In genomic region chr10:4054651-4055435, GRCh38 we compare ENCODE assay signal across 25 cellular contexts.
DNase-seq lines count a peak whose midpoint lies in the region; ATAC-seq, FAIRE-seq and TF ChIP-seq lines count a peak whose summit lies in the region.
"Had no signal": no experiment of that assay in that cellular context is flagged by ENCODE, and none has a peak within 500 bp of the region (broad histone marks: within the 10 kb centered on the region; RNA-seq: fewer than 3 reads in every experiment).

No MANE protein-coding gene starts in this region.

- H3K9me3 ChIP-seq in mammary epithelial cell (replicated peaks; ENCODE audit: insufficient read depth, low read length) (no peaks in the 10 kb centered on the region), H1 (ENCODE audit: insufficient read depth in 2 of 2, low read depth in 1 of 2, low read length in 1 of 2) (no peaks in the 10 kb centered on the region), osteoblast (ENCODE audit: low read depth, low read length) (no peaks in the 10 kb centered on the region), hepatocyte (ENCODE audit: low read depth) (no peaks in the 10 kb centered on the region), stomach (no peaks in the 10 kb centered on the region)
- H3K9me3 ChIP-seq: SJSA1 had no signal

- in situ Hi-C loops in mammary epithelial cell (cut with MboI; ENCODE audit: low sequenced_read_pairs in 2 of 2): no loop called here

- no peak for ATAC-seq in HG03135 (IDR thresholded peaks at IDR 0.05; ENCODE audit: unreplicated experiment)

- no peak overlapping the region for H3K4me3 Mint-ChIP-seq in MCF 10A (ENCODE audit: unreplicated experiment)
- H3K4me3 Mint-ChIP-seq: CD4-positive, CD25-positive, alpha-beta regulatory T cell had no signal

- intact Hi-C loops in mammary epithelial cell (cut with micrococcal nuclease): no loop called here
- intact Hi-C loops in MCF 10A (cut with micrococcal nuclease): no loop called here
- intact Hi-C loops in stomach (cut with DNase I; ENCODE audit: low total_unique reads): no loop called here

- no peak overlapping the region for H3K23ac ChIP-seq in H1 (ENCODE audit: insufficient read length)

- no peak overlapping the region for H2AK5ac ChIP-seq in H1 (ENCODE audit: low read depth, low read length)

- peak overlapping the region; percentile 21 for H3K4ac ChIP-seq in H1 (replicated peaks; ENCODE audit: insufficient read length, low read depth, low read length)

- H4K20me1 ChIP-seq in mammary epithelial cell (ENCODE audit: insufficient read depth, low read length) (no peaks in the 10 kb centered on the region), H1 (replicated peaks in 1 of 2; ENCODE audit: control insufficient read depth in 1 of 2, insufficient read depth in 2 of 2, low read length in 2 of 2) (no peaks in the 10 kb centered on the region), osteoblast (ENCODE audit: insufficient read depth, low read length) (no peaks in the 10 kb centered on the region), hepatocyte (ENCODE audit: insufficient read depth, poor library complexity, severe bottlenecking) (no peaks in the 10 kb centered on the region)

- H3K23me2 ChIP-seq in H1 (ENCODE audit: low read depth, low read length): no peaks in the 10 kb centered on the region

- H3K4me1 Mint-ChIP-seq in MCF 10A (ENCODE audit: insufficient read depth, unreplicated experiment): peaks cover 7% of the 10 kb centered on the region

- H3K79me1 ChIP-seq in H1 (ENCODE audit: low read depth, low read length): no peaks in the 10 kb centered on the region

- no peaks in the 10 kb centered on the region for H3K9me2 ChIP-seq in hepatocyte (replicated peaks; ENCODE audit: insufficient read depth)

- dilution Hi-C loops in mammary epithelial cell (cut with HindIII; ENCODE audit: low sequenced_read_pairs): no loop called here

- no peak overlapping the region for H2BK5ac ChIP-seq in H1 (ENCODE audit: low read depth, low read length)

- no peak for FAIRE-seq in H1 (lab: Jason Lieb, UNC)
- FAIRE-seq: GM12892, HTR-8/SVneo had no signal

- 91% methylated on average over 6 of the region's 6 CpGs for WGBS in mammary epithelial cell (ENCODE audit: low coverage, missing lambda C conversion rate)
- WGBS in H1 (ENCODE audit: extremely low coverage in 1 of 2, insufficient coverage in 1 of 2, insufficient read length in 1 of 2, insufficient replicate concordance in 2 of 2, low coverage in 1 of 2, low lambda C conversion rate in 2 of 2, missing lambda C conversion rate in 1 of 2), 2 experiments: 93% methylated on average over 6 of the region's 6 CpGs; no CpG with 5 or more reads in 1 of the 2 experiments
- 93% methylated on average over 6 of the region's 6 CpGs for WGBS in hepatocyte (ENCODE audit: low lambda C conversion rate, missing lambda C conversion rate)
- 85 to 93% (median 93%) methylated on average over 6 of the region's 6 CpGs for WGBS in stomach, 5 donors

- H2BK120ac ChIP-seq in H1 (replicated peaks; ENCODE audit: low read depth, low read length): no peak overlapping the region

- no peak overlapping the region for H4K91ac ChIP-seq in H1 (replicated peaks; ENCODE audit: insufficient read length, low read length)

- H3K56ac ChIP-seq in H1 (replicated peaks; ENCODE audit: insufficient read length, low read depth, low read length): no peak overlapping the region

- no peak overlapping the region for H3K4me3 ChIP-seq in mammary epithelial cell (replicated peaks in 1 of 3; ENCODE audit: insufficient read depth in 1 of 3, low read depth in 2 of 3, low read length in 3 of 3)
- H3K4me3 ChIP-seq in H1 (ENCODE audit: extremely low read depth in 1 of 4, insufficient read depth in 2 of 4, low read depth in 3 of 4, low read length in 4 of 4): no peak overlapping the region
- H3K4me3 ChIP-seq in osteoblast (ENCODE audit: insufficient read depth, low read length): no peak overlapping the region
- H3K4me3 ChIP-seq in hepatocyte: no peak overlapping the region
- H3K4me3 ChIP-seq in stomach: no peak overlapping the region
- H3K4me3 ChIP-seq: GM23248, PC-9, SJSA1 had no signal

- H3K4me1 ChIP-seq in mammary epithelial cell (ENCODE audit: insufficient read depth, low read length) (no peaks in the 10 kb centered on the region), H1 (replicated peaks in 1 of 4; ENCODE audit: control insufficient read depth in 3 of 4, insufficient read depth in 4 of 4, low read length in 3 of 4) (no peaks in the 10 kb centered on the region), osteoblast (ENCODE audit: insufficient read depth, low read length) (peaks cover 5% of the 10 kb centered on the region), hepatocyte (ENCODE audit: insufficient read depth) (peaks cover 10% of the 10 kb centered on the region), stomach (peaks cover 0 to 16% (median 4%) of the 10 kb centered on the region in 4 donors)

- H3K27ac ChIP-seq in mammary epithelial cell (ENCODE audit: insufficient read depth, low read depth, low read length) (no peak overlapping the region), H1 (ENCODE audit: low read depth, low read length) (no peak overlapping the region), osteoblast (ENCODE audit: low read depth, low read length) (no peak overlapping the region), hepatocyte (no peak overlapping the region), stomach (no peak overlapping the region)
- H3K27ac ChIP-seq: GM23248, PC-9, SJSA1 had no signal

- H3K79me2 ChIP-seq in mammary epithelial cell (ENCODE audit: insufficient read depth, low read length) (no peaks in the 10 kb centered on the region), H1 (ENCODE audit: control insufficient read depth in 1 of 2, insufficient read depth in 2 of 2, low read length in 2 of 2) (no peaks in the 10 kb centered on the region), osteoblast (ENCODE audit: insufficient read depth, low read length) (no peaks in the 10 kb centered on the region), hepatocyte (no peaks in the 10 kb centered on the region)

- BruUV-seq in mammary epithelial cell (replicated peaks; lab: Mats Ljungman, UMichigan) (no TSS peak), MCF 10A (replicated peaks; lab: Mats Ljungman, UMichigan) (no TSS peak)

- no peak for DNase-seq in mammary epithelial cell
- DNase-seq in MCF 10A (ENCODE audit: unreplicated experiment): no peak
- DNase-seq in H1 (ENCODE audit: low read depth in 1 of 2, low spot score in 2 of 2): no peak
- DNase-seq in osteoblast (ENCODE audit: insufficient read length, low spot score, missing footprints): no peak
- DNase-seq in hepatocyte (ENCODE audit: low spot score): no peak
- DNase-seq in stomach: no peak
- DNase-seq: CD4-positive, CD25-positive, alpha-beta regulatory T cell; DMS153; DND-41; GM23248; HCEC 1CT; KG1; MM.1S; NCI-H2029; NCI-H446; NCI-H524 treated with DMSO at 0.1 percent for 48 hours; NCI-H82; NK-92 treated with Interleukin-12 subunit alpha and Interleukin-12 subunit beta, amount 100 ng/mL, for 24 hours; PC-9; Right ventricle myocardium superior; RPMI8226 had no signal

- no peak overlapping the region for H3K27ac Mint-ChIP-seq in MCF 10A (ENCODE audit: low read depth, unreplicated experiment)

- H3K9me3 Mint-ChIP-seq in MCF 10A (ENCODE audit: unreplicated experiment): no peaks in the 10 kb centered on the region

- no peak overlapping the region for H2BK20ac ChIP-seq in H1 (ENCODE audit: low read length)

- no peaks in the 10 kb centered on the region for H3K27me3 ChIP-seq in mammary epithelial cell (ENCODE audit: insufficient read depth, low read length)
- no peaks in the 10 kb centered on the region for H3K27me3 ChIP-seq in H1 (replicated peaks in 1 of 4; ENCODE audit: control insufficient read depth in 3 of 4, extremely low read depth in 1 of 4, insufficient read depth in 3 of 4, low read length in 3 of 4)
- H3K27me3 ChIP-seq in osteoblast (ENCODE audit: insufficient read depth, low read length): no peaks in the 10 kb centered on the region
- no peaks in the 10 kb centered on the region for H3K27me3 ChIP-seq in hepatocyte
- no peaks in the 10 kb centered on the region for H3K27me3 ChIP-seq in stomach
- H3K27me3 ChIP-seq: SJSA1 had no signal

- peak overlapping the region; percentile 18 for H2AFZ ChIP-seq in mammary epithelial cell (ENCODE audit: low read depth, low read length)
- no peak overlapping the region for H2AFZ ChIP-seq in H1 (ENCODE audit: low read length)
- peak overlapping the region; percentile 31 for H2AFZ ChIP-seq in osteoblast (ENCODE audit: low read length)
- no peak overlapping the region for H2AFZ ChIP-seq in hepatocyte
- H2AFZ ChIP-seq: GM23248, PC-9 had no signal

- H3K27me3 Mint-ChIP-seq in MCF 10A (ENCODE audit: insufficient read depth, unreplicated experiment): no peaks in the 10 kb centered on the region
- H3K27me3 Mint-ChIP-seq: CD4-positive, CD25-positive, alpha-beta regulatory T cell had no signal

- no peak for TF ChIP-seq CTCF in mammary epithelial cell (conservative IDR thresholded peaks at IDR 0.05 in 1 of 2, IDR thresholded peaks at IDR 0.05 in 1 of 2; ENCODE audit: extremely low read depth in 1 of 2, insufficient read depth in 1 of 2, low read depth in 1 of 2, low read length in 2 of 2)
- no peak for TF ChIP-seq CTCF in MCF 10A (IDR thresholded peaks at IDR 0.05; ENCODE audit: unreplicated experiment)
- no peak for TF ChIP-seq CTCF in H1 (IDR thresholded peaks at IDR 0.05; ENCODE audit: control extremely low read depth in 1 of 3, insufficient read depth in 1 of 3, low read depth in 1 of 3, low read length in 3 of 3)
- TF ChIP-seq CTCF in osteoblast (IDR thresholded peaks at IDR 0.05; ENCODE audit: extremely low read depth, low read depth, low read length): no peak
- TF ChIP-seq CTCF in hepatocyte (IDR thresholded peaks at IDR 0.05; ENCODE audit: poor library complexity): no peak
- no peak for TF ChIP-seq CTCF in stomach (IDR thresholded peaks at IDR 0.05)

- H2BK12ac ChIP-seq in H1 (ENCODE audit: low read depth, low read length): no peak overlapping the region

- no peak overlapping the region for H3K18ac ChIP-seq in H1 (ENCODE audit: extremely low read depth, low read length)

- TF ChIP-seq POLR2A in H1 (IDR thresholded peaks at IDR 0.05; ENCODE audit: control extremely low read depth in 1 of 2, low read depth in 2 of 2, low read length in 2 of 2): no peak
- no peak for TF ChIP-seq POLR2A in stomach (IDR thresholded peaks at IDR 0.05)

- no peaks in the 10 kb centered on the region for H3K36me3 Mint-ChIP-seq in MCF 10A (ENCODE audit: insufficient read depth, unreplicated experiment)
- H3K36me3 Mint-ChIP-seq: CD4-positive, CD25-positive, alpha-beta regulatory T cell had no signal

- no peak overlapping the region for H4K5ac ChIP-seq in H1 (ENCODE audit: insufficient read length, low read depth, low read length)

- H3K36me3 ChIP-seq in mammary epithelial cell (ENCODE audit: insufficient read depth, low read length) (no peaks in the 10 kb centered on the region), H1 (ENCODE audit: control insufficient read depth in 2 of 4, insufficient read depth in 4 of 4, low read length in 3 of 4) (no peaks in the 10 kb centered on the region), osteoblast (ENCODE audit: insufficient read depth, low read length) (no peaks in the 10 kb centered on the region), hepatocyte (replicated peaks; ENCODE audit: insufficient read depth, low read depth) (no peaks in the 10 kb centered on the region), stomach (no peaks in the 10 kb centered on the region)
- H3K36me3 ChIP-seq: SJSA1 had no signal

- no peak overlapping the region for H3K14ac ChIP-seq in H1 (ENCODE audit: insufficient read length)

- POLR2A ChIA-PET in MCF 10A (lab: Yijun Ruan, JAX) (no interaction called here), H1 (lab: Charles Lee; ENCODE audit: partially characterized antibody) (no interaction called here)

- CTCF ChIA-PET in mammary epithelial cell (lab: Charles Lee; ENCODE audit: low non-redundant PET) (no interaction called here), MCF 10A (lab: Yijun Ruan, JAX) (interaction anchor here (0.5 kb wide), 1 partner anchor 71 kb away, joined by 3 read pairs; no protein-coding TSS in a partner anchor), H1 (lab: Charles Lee; ENCODE audit: partially characterized antibody) (interaction anchor here (0.6 to 0.8 kb wide), 2 partner anchors 749 to 792 kb away, joined by 3 read pairs; no protein-coding TSS in a partner anchor)

- H3K4me2 ChIP-seq in mammary epithelial cell (ENCODE audit: insufficient read depth, low read depth, low read length): no peak overlapping the region
- H3K4me2 ChIP-seq in H1 (ENCODE audit: insufficient read depth in 1 of 2, low read depth in 2 of 2, low read length in 2 of 2): no peak overlapping the region
- H3K4me2 ChIP-seq in osteoblast (ENCODE audit: insufficient read depth, low read length): no peak overlapping the region
- H3K4me2 ChIP-seq in hepatocyte: no peak overlapping the region
- H3K4me2 ChIP-seq: PC-9 had no signal

- no peak for TF ChIP-seq RAD21 in H1 (IDR thresholded peaks at IDR 0.05 in 1 of 2, conservative IDR thresholded peaks at IDR 0.05 in 1 of 2; ENCODE audit: low read depth in 2 of 2, low read length in 2 of 2)

- H3K9ac ChIP-seq in mammary epithelial cell (ENCODE audit: insufficient read depth, low read length) (no peak overlapping the region), H1 (replicated peaks in 1 of 4; ENCODE audit: extremely low read depth in 1 of 4, low read depth in 3 of 4, low read length in 3 of 4) (no peak overlapping the region)
- H3K9ac ChIP-seq: GM23248 had no signal

- TF ChIP-seq EP300 in H1 (IDR thresholded peaks at IDR 0.05; ENCODE audit: borderline replicate concordance in 1 of 2, low read depth in 2 of 2, low read length in 2 of 2) (no peak), stomach (IDR thresholded peaks at IDR 0.05) (no peak)

- H2BK15ac ChIP-seq in H1 (ENCODE audit: low read length): no peak overlapping the region

- no peak overlapping the region for H4K8ac ChIP-seq in H1 (ENCODE audit: extremely low read depth, insufficient read depth, low read length)

Comparison
In these comparisons a context has a peak if more than half of its experiments do, and no peak if none do; other contexts are left out.
1. H2AFZ ChIP-seq: peak in mammary epithelial cell (single experiment) and osteoblast (single experiment); none in H1 (single experiment) and hepatocyte (single experiment).